32 cellular contexts compared by ENCODE assay signal in the genomic region with DNA sequence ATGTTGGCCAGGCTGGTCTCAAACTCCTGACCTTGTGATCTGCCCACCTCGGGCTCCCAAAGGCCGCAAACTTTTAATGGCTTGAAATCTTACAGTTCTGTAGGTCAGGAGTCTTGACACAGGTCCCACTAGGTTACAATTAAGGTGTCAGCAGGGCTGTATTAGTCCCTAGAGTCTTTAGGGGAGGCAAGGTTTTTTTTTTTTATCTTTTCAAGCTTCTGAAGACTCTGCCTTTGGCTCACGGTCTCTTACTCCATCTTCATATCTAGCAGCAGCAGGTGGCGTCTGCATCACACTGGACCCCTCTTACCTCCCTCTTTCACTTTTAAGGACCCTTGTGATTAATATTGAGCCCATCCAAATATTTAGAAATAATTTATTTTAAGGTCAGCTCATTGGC. TPM values are rescaled to one million over a fixed set of nuclear protein-coding genes. Genes with fewer than 3 reads are reported as not detected.
A peak's percentile ranks its signal among the peaks of the same experiment; 100 is the strongest.
DNase-seq lines count a peak whose midpoint lies in the region; ATAC-seq and TF ChIP-seq lines count a peak whose summit lies in the region.
"Had no signal": no experiment of that assay in that cellular context is flagged by ENCODE, and none has a peak within 500 bp of the region (broad histone marks: within the 10 kb centered on the region; RNA-seq: fewer than 3 reads in every experiment).

No MANE protein-coding gene starts in this region.

- H3K36me3 Mint-ChIP-seq in WTC11 = peaks cover 33% of the 10 kb centered on the region
- peaks cover 31% of the 10 kb centered on the region for H3K36me3 Mint-ChIP-seq in neural crest cell (ENCODE audit: low read depth)

- no peak overlapping the region for H3K4me3 ChIP-seq in cardiac muscle cell
- H3K4me3 ChIP-seq: breast epithelium, colonic mucosa, lung, pancreas, SJSA1, tibial nerve had no signal

- peaks cover 12% of the 10 kb centered on the region for H3K36me3 ChIP-seq in cardiac muscle cell
- H3K36me3 ChIP-seq: breast epithelium, colonic mucosa had no signal

- no peaks in the 10 kb centered on the region for H3K9me3 Mint-ChIP-seq in WTC11
- no peaks in the 10 kb centered on the region for H3K9me3 Mint-ChIP-seq in neural crest cell
- H3K9me3 Mint-ChIP-seq: natural killer cell treated with Interleukin-12 subunit alpha and Interleukin-12 subunit beta and Interleukin-15 and Interleukin-18, amount 100 ng/mL, for 72 hours; T-helper 1 cell treated with Interleukin-12 subunit alpha and Interleukin-12 subunit beta and Interleukin-4 antibody, amounts not matched to agents 30 μg/mL and 1 μg/mL, for 36 hours had no signal

- POLR2A ChIA-PET in WTC11 (lab: Charles Lee) = interaction anchor here (0.6 kb wide), 1 partner anchor 121 kb away, joined by 4 read pairs; no protein-coding TSS in a partner anchor

- TF ChIP-seq CTCF in cardiac muscle cell (IDR thresholded peaks at IDR 0.05; ENCODE audit: low read depth, low read length) = no peak
- TF ChIP-seq CTCF in WTC11 (IDR thresholded peaks at IDR 0.05) = no peak
- TF ChIP-seq CTCF in neural crest cell (conservative IDR thresholded peaks at IDR 0.05) = no peak

- peak overlapping the region; percentile 46 for H3K27ac ChIP-seq in cardiac muscle cell
- H3K27ac ChIP-seq: breast epithelium, C4-2B, colonic mucosa, pancreas, SJSA1, tibial nerve, WERI-Rb-1 had no signal

- H3K27me3 ChIP-seq in cardiac muscle cell = no peaks in the 10 kb centered on the region
- H3K27me3 ChIP-seq: breast epithelium, colonic mucosa, pancreas, SJSA1, tibial nerve had no signal

- no peak for ATAC-seq in left cardiac atrium
- peak; percentile 5 for ATAC-seq in WTC11
- no peak for ATAC-seq in activated CD4-positive, CD25-positive, alpha-beta regulatory T cell treated with anti-CD3 and anti-CD28 coated beads, Interleukin-2, amount 50 U/mL, for 24 hours

- peaks cover 1% of the 10 kb centered on the region for H3K4me1 ChIP-seq in cardiac muscle cell (ENCODE audit: low read depth)
- H3K4me1 ChIP-seq: breast epithelium, colonic mucosa, SJSA1 had no signal

- no peaks in the 10 kb centered on the region for H3K27me3 Mint-ChIP-seq in WTC11 (ENCODE audit: low read depth)
- H3K27me3 Mint-ChIP-seq in neural crest cell (ENCODE audit: low read depth) = peaks cover 3% of the 10 kb centered on the region
- H3K27me3 Mint-ChIP-seq: natural killer cell treated with Interleukin-12 subunit alpha and Interleukin-12 subunit beta and Interleukin-15 and Interleukin-18, amount 100 ng/mL, for 72 hours had no signal

- peaks cover 12% of the 10 kb centered on the region for H3K4me1 Mint-ChIP-seq in WTC11
- H3K4me1 Mint-ChIP-seq in neural crest cell = peaks cover 63% of the 10 kb centered on the region

- intact Hi-C loops in left cardiac atrium (cut with DNase I) = no loop called here

- H3K9me3 ChIP-seq in cardiac muscle cell (ENCODE audit: low read depth) = no peaks in the 10 kb centered on the region
- H3K9me3 ChIP-seq: breast epithelium, Caco-2, colonic mucosa, pancreas, SJSA1, tibial nerve had no signal

- peak overlapping the region; percentile 9; the same call in 1 of the 2 replicates for H3K27ac Mint-ChIP-seq in WTC11
- H3K27ac Mint-ChIP-seq in neural crest cell (ENCODE audit: unreplicated experiment) = no peak overlapping the region
- H3K27ac Mint-ChIP-seq: T-helper 1 cell treated with Interleukin-12 subunit alpha and Interleukin-12 subunit beta and Interleukin-4 antibody, amounts not matched to agents 30 μg/mL and 1 μg/mL, for 36 hours had no signal

- DNase-seq in DMS 273 (lab: John Stamatoyannopoulos, UW; ENCODE audit: unreplicated experiment) (peak; percentile 18), DMS 273 treated with DMSO at 0.1 percent for 48 hours (lab: John Stamatoyannopoulos, UW) (no peak), cardiac muscle cell (ENCODE audit: low read depth in 1 of 2, low spot score in 1 of 2) (no peak), left cardiac atrium (no peak), WTC11 (ENCODE audit: low spot score) (no peak), neural crest cell (ENCODE audit: low read depth, low spot score) (no peak)
- no peak for DNase-seq in activated CD4-positive, alpha-beta T cell treated with anti-CD3 and anti-CD28 coated beads, Interleukin-2, amount 50 U/mL, for 48 hours
- DNase-seq: activated CD4-positive, alpha-beta T cell treated with anti-CD3 and anti-CD28 coated beads, Interleukin-2, amount 50 U/mL, for 1 hour; activated CD8-positive, alpha-beta memory T cell treated with anti-CD3 and anti-CD28 coated beads, Interleukin-2, amount 50 U/mL, for 4 hours; activated effector memory CD4-positive, alpha-beta T cell treated with anti-CD3 and anti-CD28 coated beads, Interleukin-2, amount 50 U/mL, for 16 hours; amniotic stem cell; Caco-2; colonic mucosa; effector memory CD4-positive, alpha-beta T cell; head of caudate nucleus; kidney; NCI-H146; NCI-H524 treated with DMSO at 0.1 percent for 48 hours; pancreas; retina; RPMI8226; small intestine; WERI-Rb-1 had no signal

- CTCF ChIA-PET in WTC11 (lab: Charles Lee) = interaction anchor here (0.9 kb wide), 1 partner anchor 51 kb away, joined by 3 read pairs; no protein-coding TSS in a partner anchor

- no peak overlapping the region for H3K4me3 Mint-ChIP-seq in WTC11
- H3K4me3 Mint-ChIP-seq in neural crest cell = peak overlapping the region; percentile 21
- H3K4me3 Mint-ChIP-seq: natural killer cell treated with Interleukin-12 subunit alpha and Interleukin-12 subunit beta and Interleukin-15 and Interleukin-18, amount 100 ng/mL, for 72 hours; T-helper 1 cell treated with Interleukin-12 subunit alpha and Interleukin-12 subunit beta and Interleukin-4 antibody, amounts not matched to agents 30 μg/mL and 1 μg/mL, for 36 hours had no signal

TF ChIP-seq in WTC11, 78 proteins besides CTCF, POLR2A, EP300 and RAD21:
- TF ChIP-seq, protein P1, sequence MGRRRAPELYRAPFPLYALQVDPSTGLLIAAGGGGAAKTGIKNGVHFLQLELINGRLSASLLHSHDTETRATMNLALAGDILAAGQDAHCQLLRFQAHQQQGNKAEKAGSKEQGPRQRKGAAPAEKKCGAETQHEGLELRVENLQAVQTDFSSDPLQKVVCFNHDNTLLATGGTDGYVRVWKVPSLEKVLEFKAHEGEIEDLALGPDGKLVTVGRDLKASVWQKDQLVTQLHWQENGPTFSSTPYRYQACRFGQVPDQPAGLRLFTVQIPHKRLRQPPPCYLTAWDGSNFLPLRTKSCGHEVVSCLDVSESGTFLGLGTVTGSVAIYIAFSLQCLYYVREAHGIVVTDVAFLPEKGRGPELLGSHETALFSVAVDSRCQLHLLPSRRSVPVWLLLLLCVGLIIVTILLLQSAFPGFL (CRISPR knock-in tag; IDR thresholded peaks at IDR 0.05; ENCODE audit: borderline replicate concordance) = no peak
- no peak for TF ChIP-seq SMAD3 (CRISPR knock-in tag; IDR thresholded peaks at IDR 0.05; ENCODE audit: borderline replicate concordance)
- TF ChIP-seq FOXP1 (CRISPR knock-in tag; IDR thresholded peaks at IDR 0.05; ENCODE audit: borderline replicate concordance) = no peak
- TF ChIP-seq FOXJ3 (CRISPR knock-in tag; IDR thresholded peaks at IDR 0.05; ENCODE audit: borderline replicate concordance) = no peak
- TF ChIP-seq, protein P2, sequence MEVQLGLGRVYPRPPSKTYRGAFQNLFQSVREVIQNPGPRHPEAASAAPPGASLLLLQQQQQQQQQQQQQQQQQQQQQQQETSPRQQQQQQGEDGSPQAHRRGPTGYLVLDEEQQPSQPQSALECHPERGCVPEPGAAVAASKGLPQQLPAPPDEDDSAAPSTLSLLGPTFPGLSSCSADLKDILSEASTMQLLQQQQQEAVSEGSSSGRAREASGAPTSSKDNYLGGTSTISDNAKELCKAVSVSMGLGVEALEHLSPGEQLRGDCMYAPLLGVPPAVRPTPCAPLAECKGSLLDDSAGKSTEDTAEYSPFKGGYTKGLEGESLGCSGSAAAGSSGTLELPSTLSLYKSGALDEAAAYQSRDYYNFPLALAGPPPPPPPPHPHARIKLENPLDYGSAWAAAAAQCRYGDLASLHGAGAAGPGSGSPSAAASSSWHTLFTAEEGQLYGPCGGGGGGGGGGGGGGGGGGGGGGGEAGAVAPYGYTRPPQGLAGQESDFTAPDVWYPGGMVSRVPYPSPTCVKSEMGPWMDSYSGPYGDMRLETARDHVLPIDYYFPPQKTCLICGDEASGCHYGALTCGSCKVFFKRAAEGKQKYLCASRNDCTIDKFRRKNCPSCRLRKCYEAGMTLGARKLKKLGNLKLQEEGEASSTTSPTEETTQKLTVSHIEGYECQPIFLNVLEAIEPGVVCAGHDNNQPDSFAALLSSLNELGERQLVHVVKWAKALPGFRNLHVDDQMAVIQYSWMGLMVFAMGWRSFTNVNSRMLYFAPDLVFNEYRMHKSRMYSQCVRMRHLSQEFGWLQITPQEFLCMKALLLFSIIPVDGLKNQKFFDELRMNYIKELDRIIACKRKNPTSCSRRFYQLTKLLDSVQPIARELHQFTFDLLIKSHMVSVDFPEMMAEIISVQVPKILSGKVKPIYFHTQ (CRISPR knock-in tag; IDR thresholded peaks at IDR 0.05) = peak; percentile 67; the same call in 1 of the 2 replicates
- TF ChIP-seq CBFB (CRISPR knock-in tag; IDR thresholded peaks at IDR 0.05; ENCODE audit: low read depth) = no peak
- TF ChIP-seq, protein P3, sequence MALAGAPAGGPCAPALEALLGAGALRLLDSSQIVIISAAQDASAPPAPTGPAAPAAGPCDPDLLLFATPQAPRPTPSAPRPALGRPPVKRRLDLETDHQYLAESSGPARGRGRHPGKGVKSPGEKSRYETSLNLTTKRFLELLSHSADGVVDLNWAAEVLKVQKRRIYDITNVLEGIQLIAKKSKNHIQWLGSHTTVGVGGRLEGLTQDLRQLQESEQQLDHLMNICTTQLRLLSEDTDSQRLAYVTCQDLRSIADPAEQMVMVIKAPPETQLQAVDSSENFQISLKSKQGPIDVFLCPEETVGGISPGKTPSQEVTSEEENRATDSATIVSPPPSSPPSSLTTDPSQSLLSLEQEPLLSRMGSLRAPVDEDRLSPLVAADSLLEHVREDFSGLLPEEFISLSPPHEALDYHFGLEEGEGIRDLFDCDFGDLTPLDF (CRISPR knock-in tag; IDR thresholded peaks at IDR 0.05) = no peak
TF ChIP-seq in WTC11: peak in this region for 1.

RNA-seq across cellular contexts. Expression of a gene that starts 11.6 kb away (rescaled TPM):
- total RNA-seq in cardiac muscle cell (3.4 and 13.1 TPM in 2 replicates), left cardiac atrium (1 to 10 TPM; 1.7 to 2.6 TPM), WTC11 (2021) (33.4 to 37.1 TPM (median 36.7 TPM) in 3 replicates), neural crest cell (40.6 and 40.9 TPM in 2 replicates)
- 1.5 and 3.1 TPM in 2 replicates for polyA plus RNA-seq in cardiac muscle cell

RNA-seq across cellular contexts. Expression of a gene that starts 39.4 kb away (rescaled TPM):
- total RNA-seq in cardiac muscle cell = 2.7 and 3.3 TPM in 2 replicates
- 0.97 and 3.6 TPM in 2 replicates for polyA plus RNA-seq in cardiac muscle cell
- total RNA-seq in left cardiac atrium = 1 to 10 TPM; 1.8 to 3.0 TPM
- 0.46 to 0.89 TPM (median 0.50 TPM) in 3 replicates for total RNA-seq in WTC11 (2021)
- total RNA-seq in neural crest cell = 0.28 and 0.84 TPM in 2 replicates
- total RNA-seq: SJSA1 had no signal
- polyA plus RNA-seq: esophagus had no signal
